In the genomic region with DNA sequence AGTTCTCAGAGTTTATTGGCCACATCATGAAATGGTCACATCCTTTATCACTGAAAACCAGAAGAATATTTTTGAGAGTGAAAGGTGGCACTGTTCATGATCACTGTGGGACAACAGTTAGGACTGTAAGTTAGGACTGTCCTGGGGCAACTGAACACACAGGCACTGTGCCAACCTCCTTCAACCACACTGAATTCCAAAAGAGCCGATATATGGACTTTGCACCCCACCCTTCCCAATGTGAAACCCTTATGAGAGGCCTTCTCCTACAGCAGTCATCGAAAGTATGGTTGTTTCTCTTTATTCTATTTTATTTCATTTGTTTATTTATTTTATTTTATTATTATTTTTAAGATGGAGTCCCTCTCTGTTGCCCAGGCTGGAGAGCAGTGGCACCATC, we compare ENCODE assay signal across 1 cellular context.
TF ChIP-seq lines count a peak whose summit lies in the region.

No MANE protein-coding gene starts in this region.

TF ChIP-seq in IMR-90, 13 proteins besides CTCF, POLR2A, EP300 and RAD21:
- TF ChIP-seq, protein P1, sequence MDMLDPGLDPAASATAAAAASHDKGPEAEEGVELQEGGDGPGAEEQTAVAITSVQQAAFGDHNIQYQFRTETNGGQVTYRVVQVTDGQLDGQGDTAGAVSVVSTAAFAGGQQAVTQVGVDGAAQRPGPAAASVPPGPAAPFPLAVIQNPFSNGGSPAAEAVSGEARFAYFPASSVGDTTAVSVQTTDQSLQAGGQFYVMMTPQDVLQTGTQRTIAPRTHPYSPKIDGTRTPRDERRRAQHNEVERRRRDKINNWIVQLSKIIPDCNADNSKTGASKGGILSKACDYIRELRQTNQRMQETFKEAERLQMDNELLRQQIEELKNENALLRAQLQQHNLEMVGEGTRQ (IDR thresholded peaks at IDR 0.05; ENCODE audit: low read depth, low read length): no peak
- no peak for TF ChIP-seq MXI1 (IDR thresholded peaks at IDR 0.05; ENCODE audit: borderline replicate concordance, low read depth, low read length)
- no peak for TF ChIP-seq SMC3 (IDR thresholded peaks at IDR 0.05; ENCODE audit: low read depth, low read length)
- TF ChIP-seq MAFK (IDR thresholded peaks at IDR 0.05; ENCODE audit: low read depth, low read length): no peak
- no peak for TF ChIP-seq NFE2L2 (IDR thresholded peaks at IDR 0.05; ENCODE audit: low read depth, low read length)
- no peak for TF ChIP-seq MAZ (IDR thresholded peaks at IDR 0.05; ENCODE audit: borderline replicate concordance, low read depth, low read length)
- TF ChIP-seq FOS (IDR thresholded peaks at IDR 0.05; ENCODE audit: low read depth, low read length): no peak
- TF ChIP-seq RFX5 (IDR thresholded peaks at IDR 0.05; ENCODE audit: low read depth, low read length): no peak
- no peak for TF ChIP-seq RCOR1 (IDR thresholded peaks at IDR 0.05; ENCODE audit: insufficient replicate concordance, low read length)
- TF ChIP-seq, protein P2, sequence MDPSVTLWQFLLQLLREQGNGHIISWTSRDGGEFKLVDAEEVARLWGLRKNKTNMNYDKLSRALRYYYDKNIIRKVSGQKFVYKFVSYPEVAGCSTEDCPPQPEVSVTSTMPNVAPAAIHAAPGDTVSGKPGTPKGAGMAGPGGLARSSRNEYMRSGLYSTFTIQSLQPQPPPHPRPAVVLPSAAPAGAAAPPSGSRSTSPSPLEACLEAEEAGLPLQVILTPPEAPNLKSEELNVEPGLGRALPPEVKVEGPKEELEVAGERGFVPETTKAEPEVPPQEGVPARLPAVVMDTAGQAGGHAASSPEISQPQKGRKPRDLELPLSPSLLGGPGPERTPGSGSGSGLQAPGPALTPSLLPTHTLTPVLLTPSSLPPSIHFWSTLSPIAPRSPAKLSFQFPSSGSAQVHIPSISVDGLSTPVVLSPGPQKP (IDR thresholded peaks at IDR 0.05; ENCODE audit: borderline replicate concordance, low read depth, low read length): no peak
- no peak for TF ChIP-seq CHD1 (IDR thresholded peaks at IDR 0.05; ENCODE audit: low read depth, low read length)
- no peak for TF ChIP-seq BHLHE40 (IDR thresholded peaks at IDR 0.05; ENCODE audit: low read depth, low read length)
- no peak for TF ChIP-seq CEBPB (IDR thresholded peaks at IDR 0.05; ENCODE audit: low read depth, low read length)
